ENCODE assay signal across 19 cellular contexts in the genomic region with DNA sequence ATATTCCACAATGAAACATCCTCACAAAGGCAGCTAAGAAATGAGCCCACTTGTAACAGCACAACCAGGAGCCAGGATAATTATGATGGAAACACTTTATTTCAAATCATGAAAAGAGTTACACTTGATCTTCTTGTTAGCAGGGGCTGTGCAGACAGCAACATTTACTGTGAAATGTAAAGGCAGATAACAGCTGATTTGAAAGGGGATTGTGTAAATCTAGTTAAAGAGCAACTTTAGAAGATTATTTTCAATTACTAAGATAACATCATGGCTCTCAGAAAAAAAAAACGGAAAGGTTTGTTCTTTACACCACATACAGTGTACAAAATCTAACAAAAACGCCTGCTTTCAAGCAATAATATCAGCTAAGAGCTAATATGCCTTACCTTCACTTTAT. TPM values are rescaled to one million over a fixed set of nuclear protein-coding genes. Genes with fewer than 3 reads are reported as not detected.
DNase-seq lines count a peak whose midpoint lies in the region; ATAC-seq and FAIRE-seq lines count a peak whose summit lies in the region.
"Had no signal": no experiment of that assay in that cellular context is flagged by ENCODE, and none has a peak within 500 bp of the region (broad histone marks: within the 10 kb centered on the region; RNA-seq: fewer than 3 reads in every experiment).

No MANE protein-coding gene starts in this region.

- H4K5ac ChIP-seq in mesendoderm (ENCODE audit: low read length): no peak overlapping the region

- H3K4me3 ChIP-seq in mesendoderm (ENCODE audit: low read length): no peak overlapping the region
- H3K4me3 ChIP-seq: BLaER1 treated with 17β-estradiol and CSF1 and Interleukin-3, amounts not matched to agents 10 nM and 100 nM; GM23248 had no signal

- peaks cover 6% of the 10 kb centered on the region for H3K4me1 ChIP-seq in mesendoderm (ENCODE audit: control insufficient read depth, low read depth, low read length)
- H3K4me1 ChIP-seq: BLaER1 treated with 17β-estradiol and CSF1 and Interleukin-3, amounts not matched to agents 10 nM and 100 nM had no signal

- no peak overlapping the region for H3K4me2 ChIP-seq in mesendoderm (ENCODE audit: low read length)
- H3K4me2 ChIP-seq: BLaER1 treated with 17β-estradiol and CSF1 and Interleukin-3, amounts not matched to agents 10 nM and 100 nM had no signal

- no peaks in the 10 kb centered on the region for H3K27me3 ChIP-seq in mesendoderm (ENCODE audit: insufficient read depth, low read length, poor library complexity)
- H3K27me3 ChIP-seq: BLaER1 treated with 17β-estradiol and CSF1 and Interleukin-3, amounts not matched to agents 10 nM and 100 nM had no signal

- ATAC-seq in left lobe of liver: no peak

- H2BK15ac ChIP-seq in mesendoderm (replicated peaks; ENCODE audit: low read depth): no peak overlapping the region

- H3K79me2 ChIP-seq in mesendoderm (ENCODE audit: control insufficient read depth, insufficient read depth, low read length): no peaks in the 10 kb centered on the region

- no peaks in the 10 kb centered on the region for H3K79me1 ChIP-seq in mesendoderm (ENCODE audit: low read length)

- no CpG with 5 or more reads among the region's 2 CpGs for WGBS in mesendoderm (ENCODE audit: extremely low coverage, insufficient coverage, low lambda C conversion rate)

- H3K27ac ChIP-seq in mesendoderm (ENCODE audit: low read depth, low read length): no peak overlapping the region
- H3K27ac ChIP-seq: BLaER1 treated with 17β-estradiol and CSF1 and Interleukin-3, amounts not matched to agents 10 nM and 100 nM; GM23248 had no signal

- no peak overlapping the region for H4K8ac ChIP-seq in mesendoderm (ENCODE audit: low read depth, low read length)

- no peak overlapping the region for H2AK5ac ChIP-seq in mesendoderm (ENCODE audit: low read length)

- H2BK5ac ChIP-seq in mesendoderm (ENCODE audit: low read length): no peak overlapping the region

- no peak overlapping the region for H2BK120ac ChIP-seq in mesendoderm (ENCODE audit: low read depth, low read length)

- H3K9ac ChIP-seq in mesendoderm (ENCODE audit: low read length): no peak overlapping the region
- H3K9ac ChIP-seq: BLaER1 treated with 17β-estradiol and CSF1 and Interleukin-3, amounts not matched to agents 10 nM and 100 nM; GM23248 had no signal

- H3K23ac ChIP-seq in mesendoderm (ENCODE audit: low read length): no peak overlapping the region

- no peak overlapping the region for H3K56ac ChIP-seq in mesendoderm (ENCODE audit: low read length)

- FAIRE-seq in RCC 7860 (lab: Jason Lieb, UNC): no peak
- FAIRE-seq: G401.6, GM12891 had no signal

- peak; percentile 23 for DNase-seq in NCI-H82 (lab: John Stamatoyannopoulos, UW)
- no peak for DNase-seq in NCI-H82 treated with DMSO at 0.1 percent for 48 hours (lab: John Stamatoyannopoulos, UW; ENCODE audit: unreplicated experiment)
- peak; percentile 43 for DNase-seq in SK-N-DZ (ENCODE audit: low spot score)
- peak; percentile 25 for DNase-seq in mesendoderm
- DNase-seq in left lobe of liver (ENCODE audit: low spot score): no peak
- no peak for DNase-seq in RCC 7860 (ENCODE audit: low spot score)
- DNase-seq in T-helper 2 cell: no peak
- DNase-seq: ACHN; Calu3; CD4-positive, CD25-positive, alpha-beta regulatory T cell; DMS 273 treated with DMSO at 0.1 percent for 48 hours; EL; GM23248; H7 had no signal

- no peaks in the 10 kb centered on the region for H3K36me3 ChIP-seq in mesendoderm (ENCODE audit: control insufficient read depth, insufficient read depth, low read length)
- H3K36me3 ChIP-seq: BLaER1 treated with 17β-estradiol and CSF1 and Interleukin-3, amounts not matched to agents 10 nM and 100 nM had no signal

- H3K18ac ChIP-seq in mesendoderm (ENCODE audit: low read length): no peak overlapping the region

- H3K4ac ChIP-seq in mesendoderm (ENCODE audit: low read depth, low read length): no peak overlapping the region

RNA-seq across cellular contexts. Expression of a gene that starts 22.4 kb away (rescaled TPM):
- 30.9 and 31.8 TPM in 2 replicates for polyA plus RNA-seq in SK-N-DZ (2014; cell fraction: cytosol; rRNA removed)
- polyA plus RNA-seq in SK-N-DZ (2014; cell fraction: nucleus; rRNA removed): 14.9 and 17.1 TPM in 2 replicates
- polyA plus RNA-seq in mesendoderm (2013, experiment 1 of 2): 0.14 TPM
- 0.18 TPM for polyA plus RNA-seq in mesendoderm (2013, experiment 2 of 2)
- total RNA-seq in left lobe of liver: 0.18 TPM
- total RNA-seq: A172; CD4-positive, CD25-positive, alpha-beta regulatory T cell had no signal
- polyA plus RNA-seq: IgD-negative memory B cell had no signal

Comparison
In these comparisons a context has a peak if more than half of its experiments do, and no peak if none do; other contexts are left out.
1. DNase-seq: peak in NCI-H82 (single experiment), SK-N-DZ (single experiment) and mesendoderm (single experiment); none in NCI-H82 treated with DMSO at 0.1 percent for 48 hours (single experiment), left lobe of liver (single experiment), RCC 7860 (single experiment) and T-helper 2 cell (0 of 5).